ENCODE assay signal across 8 cellular contexts in the genomic region with DNA sequence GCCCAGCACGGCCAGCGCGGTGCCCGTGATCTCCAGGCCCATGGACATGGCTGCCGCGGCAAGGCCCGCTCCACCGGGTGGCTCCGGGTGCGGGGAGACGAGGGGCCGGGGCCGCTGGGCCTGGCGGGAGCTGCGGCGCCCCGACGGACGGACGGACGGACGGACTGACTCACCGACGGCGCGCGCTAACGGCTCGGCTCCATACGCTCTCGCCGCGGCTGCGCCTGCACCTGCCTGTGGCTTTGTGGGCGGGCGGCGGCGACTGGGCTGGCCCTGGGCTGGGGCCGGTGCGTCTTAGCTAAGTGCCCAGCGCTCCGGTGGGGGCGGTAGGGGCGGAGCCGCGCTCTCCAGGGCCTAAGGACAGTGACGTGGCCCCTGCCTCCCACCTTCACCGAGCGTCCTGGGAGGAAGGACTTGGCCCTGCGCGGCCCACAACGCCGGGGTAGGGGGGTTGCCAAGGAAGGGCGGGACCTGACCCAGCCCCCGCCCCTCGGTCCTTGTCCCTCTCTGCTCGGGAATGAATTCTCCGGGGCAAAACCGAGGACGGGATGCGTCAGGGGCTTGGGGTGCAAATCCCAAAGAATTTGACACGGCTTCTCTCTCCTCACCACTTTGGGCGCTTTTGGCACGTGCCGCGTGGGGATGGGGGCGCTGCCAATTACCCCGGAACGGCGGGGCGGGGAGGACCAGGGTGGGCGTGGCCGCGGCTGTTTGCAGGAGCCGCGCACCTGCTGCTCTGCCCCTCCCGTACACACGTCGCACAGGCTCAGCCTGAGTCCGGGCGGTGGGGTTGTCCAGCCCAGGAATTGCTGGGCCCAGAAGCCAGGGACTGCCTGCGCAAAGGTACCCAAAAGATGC. TPM values are rescaled to one million over a fixed set of nuclear protein-coding genes. Genes with fewer than 3 reads are reported as not detected.
DNase-seq lines count a peak whose midpoint lies in the region; ATAC-seq and TF ChIP-seq lines count a peak whose summit lies in the region.

A gene with protein sequence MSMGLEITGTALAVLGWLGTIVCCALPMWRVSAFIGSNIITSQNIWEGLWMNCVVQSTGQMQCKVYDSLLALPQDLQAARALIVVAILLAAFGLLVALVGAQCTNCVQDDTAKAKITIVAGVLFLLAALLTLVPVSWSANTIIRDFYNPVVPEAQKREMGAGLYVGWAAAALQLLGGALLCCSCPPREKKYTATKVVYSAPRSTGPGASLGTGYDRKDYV (minus strand): TSS at position 269 of the 858 bp plus-strand sequence. CDS start 221 bp downstream, at position 48.

- peaks cover 9% of the 10 kb centered on the region for H3K4me1 Mint-ChIP-seq in activated B cell treated with CpG ODN at 0.5 μM for 24 hours

- ATAC-seq in activated B cell treated with CpG ODN at 0.5 μM for 24 hours (ENCODE audit: low read depth) (peak; percentile 45), right cardiac atrium (peak; percentile 61 to 63), GM19395 (IDR thresholded peaks at IDR 0.05; ENCODE audit: unreplicated experiment) (no peak)

- CTCF ChIA-PET in activated B cell treated with CpG ODN at 0.5 μM for 24 hours (lab: Charles Lee), result no interaction called here

- intact Hi-C loops in activated B cell treated with CpG ODN at 0.5 μM for 24 hours (cut with micrococcal nuclease) (no loop called here), right cardiac atrium (cut with DNase I) (no loop called here), sigmoid colon (cut with DNase I) (no loop called here)

- peak in 1 of 2 donors; percentile 55 for TF ChIP-seq POLR2A in sigmoid colon (IDR thresholded peaks at IDR 0.05)

- peaks cover 44% of the 10 kb centered on the region for H3K27me3 Mint-ChIP-seq in activated B cell treated with CpG ODN at 0.5 μM for 24 hours

- no peaks in the 10 kb centered on the region for H3K36me3 ChIP-seq in sigmoid colon

- H3K4me3 ChIP-seq in right cardiac atrium (ENCODE audit: low read length) (peak within 1 kb of the TSS; percentile 4), sigmoid colon (peak within 1 kb of the TSS in 3 of 4 donors; percentile 14 to 28 (median 14))

- H3K4me1 ChIP-seq in right cardiac atrium (ENCODE audit: control insufficient read depth, insufficient read depth, low read length) (no peaks in the 10 kb centered on the region), sigmoid colon (peaks cover 0 to 24% (median 11%) of the 10 kb centered on the region in 4 donors)

- H3K9me3 ChIP-seq in right cardiac atrium (ENCODE audit: control insufficient read depth, low read length), result no peaks in the 10 kb centered on the region
- no peaks in the 10 kb centered on the region for H3K9me3 ChIP-seq in sigmoid colon

- TF ChIP-seq CTCF in activated B cell treated with CpG ODN at 0.5 μM for 24 hours (IDR thresholded peaks at IDR 0.05) (no peak), sigmoid colon (IDR thresholded peaks at IDR 0.05) (no peak)

- no peak for TF ChIP-seq EP300 in sigmoid colon (IDR thresholded peaks at IDR 0.05)

- H3K27me3 ChIP-seq in right cardiac atrium (ENCODE audit: control insufficient read depth, insufficient read depth) (no peaks in the 10 kb centered on the region), sigmoid colon (peaks cover 26 to 47% (median 33%) of the 10 kb centered on the region in 3 donors)

- H3K27ac Mint-ChIP-seq in activated B cell treated with CpG ODN at 0.5 μM for 24 hours, result no peak within 1 kb of the TSS

- H3K27ac ChIP-seq in right cardiac atrium (ENCODE audit: low read length) (no peak within 1 kb of the TSS), sigmoid colon (peak within 1 kb of the TSS in 1 of 4 donors; percentile 37)

- no peaks in the 10 kb centered on the region for H3K9me3 Mint-ChIP-seq in activated B cell treated with CpG ODN at 0.5 μM for 24 hours

- no peaks in the 10 kb centered on the region for H3K36me3 Mint-ChIP-seq in activated B cell treated with CpG ODN at 0.5 μM for 24 hours (ENCODE audit: low read depth)

- POLR2A ChIA-PET in activated B cell treated with CpG ODN at 0.5 μM for 24 hours (lab: Charles Lee), result no interaction called here

- peak within 1 kb of the TSS; percentile 60 for H3K4me3 Mint-ChIP-seq in activated B cell treated with CpG ODN at 0.5 μM for 24 hours

- 1% methylated on average over 82 of the region's 82 CpGs for WGBS in right cardiac atrium
- 1 to 2% methylated on average over 82 of the region's 82 CpGs for WGBS in sigmoid colon, 2 donors

- DNase-seq in DMS153 (lab: John Stamatoyannopoulos, UW), result peak; percentile 96
- DNase-seq in NCI-H1436 (lab: John Stamatoyannopoulos, UW), result peak; percentile 92
- DNase-seq in activated B cell treated with CpG ODN at 0.5 μM for 24 hours, result no peak
- DNase-seq in right cardiac atrium, result no peak
- DNase-seq in sigmoid colon, result no peak
- DNase-seq in activated CD8-positive, alpha-beta memory T cell treated with anti-CD3 and anti-CD28 coated beads for 24 hours, result no peak
- no peak for DNase-seq in GM03348 (ENCODE audit: low spot score)

RNA-seq across cellular contexts. Expression of the gene that starts here (rescaled TPM):
- total RNA-seq in activated B cell treated with CpG ODN at 0.5 μM for 24 hours (not detected in 2 replicates), right cardiac atrium (not detected), sigmoid colon (1 to 10 TPM in 1 of 4 donors, under 1 TPM in 1, not detected in 2; 0.71 to 1.1 TPM)
- polyA plus RNA-seq in right cardiac atrium (not detected), sigmoid colon (100 to 1,000 TPM; 174 to 705 (median 231) TPM)

Comparison
In these comparisons a context has a peak if more than half of its experiments do, and no peak if none do; other contexts are left out.
1. RNA of the gene that starts here (polyA plus RNA-seq): 174 to 705 TPM in sigmoid colon; not detected in right cardiac atrium (single experiment); every median in the first group is over 100 times any median in the second.
2. Peak in ATAC-seq in activated B cell treated with CpG ODN at 0.5 μM for 24 hours; RNA of the gene not detected or under 1 TPM.
3. Peak in ATAC-seq and H3K4me3 ChIP-seq in right cardiac atrium; RNA of the gene not detected or under 1 TPM.
4. DNase-seq: peak in DMS153 (single experiment) and NCI-H1436 (single experiment); none in activated B cell treated with CpG ODN at 0.5 μM for 24 hours (single experiment), right cardiac atrium (0 of 3), sigmoid colon (single experiment), activated CD8-positive, alpha-beta memory T cell treated with anti-CD3 and anti-CD28 coated beads for 24 hours (single experiment) and GM03348 (single experiment).